In genomic region chr12:74412607-74413230, GRCh38 we compare ENCODE assay signal across 8 cellular contexts.
A peak's percentile ranks its signal among the peaks of the same experiment; 100 is the strongest.
DNase-seq lines count a peak whose midpoint lies in the region; TF ChIP-seq lines count a peak whose summit lies in the region.

No MANE protein-coding gene starts in this region.

- no peak overlapping the region for H2BK5ac ChIP-seq in mesendoderm (ENCODE audit: low read length)

- H3K27ac ChIP-seq in DOHH2 (ENCODE audit: low read depth, low read length) = no peak overlapping the region
- H3K27ac ChIP-seq in mesendoderm (ENCODE audit: low read depth, low read length) = no peak overlapping the region

- no peak overlapping the region for H2BK15ac ChIP-seq in mesendoderm (replicated peaks; ENCODE audit: low read depth)

- no peak overlapping the region for H2BK120ac ChIP-seq in mesendoderm (ENCODE audit: low read depth, low read length)

- H3K23ac ChIP-seq in mesendoderm (ENCODE audit: low read length) = no peak overlapping the region

- H3K4me3 ChIP-seq in DOHH2 (ENCODE audit: low read length) (no peak overlapping the region), mesendoderm (ENCODE audit: low read length) (no peak overlapping the region)

- no peak overlapping the region for H2AK5ac ChIP-seq in mesendoderm (ENCODE audit: low read length)

- H4K5ac ChIP-seq in mesendoderm (ENCODE audit: low read length) = no peak overlapping the region

- 0 out of 2 replicates have a peak, but pooled peaks cover 2% of the 10 kb centered on the region for H3K27me3 ChIP-seq in DOHH2 (ENCODE audit: control insufficient read depth, low read length)
- no peaks in the 10 kb centered on the region for H3K27me3 ChIP-seq in mesendoderm (ENCODE audit: insufficient read depth, low read length, poor library complexity)

- H3K56ac ChIP-seq in mesendoderm (ENCODE audit: low read length) = no peak overlapping the region

- no peak overlapping the region for H3K9ac ChIP-seq in mesendoderm (ENCODE audit: low read length)

- no peak overlapping the region for H3K4ac ChIP-seq in mesendoderm (ENCODE audit: low read depth, low read length)

- H3K9me3 ChIP-seq in DOHH2 (ENCODE audit: control insufficient read depth, insufficient read depth, low read length) = no peaks in the 10 kb centered on the region

- no peaks in the 10 kb centered on the region for H3K9me2 ChIP-seq in DOHH2 (replicated peaks; ENCODE audit: control insufficient read depth, low read length)

- peak; percentile 57 for TF ChIP-seq CTCF in DOHH2 (IDR thresholded peaks at IDR 0.05; ENCODE audit: low read depth, low read length, poor library complexity, severe bottlenecking)
- TF ChIP-seq CTCF in LNCAP (IDR thresholded peaks at IDR 0.05) = peak; percentile 51; the same call in 1 of the 2 replicates

- H4K8ac ChIP-seq in mesendoderm (ENCODE audit: low read depth, low read length) = no peak overlapping the region

- WGBS in mesendoderm (ENCODE audit: extremely low coverage, insufficient coverage, low lambda C conversion rate) = no CpG with 5 or more reads among the region's 2 CpGs

- H4K20me1 ChIP-seq in DOHH2 (ENCODE audit: control insufficient read depth, insufficient read depth, low read depth, low read length) = no peaks in the 10 kb centered on the region

- no peaks in the 10 kb centered on the region for H3F3A ChIP-seq in DOHH2 (ENCODE audit: control insufficient read depth, insufficient read depth)

- H3K18ac ChIP-seq in mesendoderm (ENCODE audit: low read length) = no peak overlapping the region

- H3K4me2 ChIP-seq in DOHH2 (ENCODE audit: low read length) (no peak overlapping the region), mesendoderm (ENCODE audit: low read length) (no peak overlapping the region)

- H3K36me3 ChIP-seq in DOHH2 (ENCODE audit: control insufficient read depth, low read length) (no peaks in the 10 kb centered on the region), mesendoderm (ENCODE audit: control insufficient read depth, insufficient read depth, low read length) (no peaks in the 10 kb centered on the region)

- H3K79me2 ChIP-seq in DOHH2 (ENCODE audit: control insufficient read depth, low read length) (no peaks in the 10 kb centered on the region), mesendoderm (ENCODE audit: control insufficient read depth, insufficient read depth, low read length) (no peaks in the 10 kb centered on the region)

- H3K4me1 ChIP-seq in DOHH2 (ENCODE audit: control insufficient read depth, low read length) (no peaks in the 10 kb centered on the region), mesendoderm (ENCODE audit: control insufficient read depth, low read depth, low read length) (no peaks in the 10 kb centered on the region)

- no peaks in the 10 kb centered on the region for H3K79me1 ChIP-seq in mesendoderm (ENCODE audit: low read length)

- DNase-seq in astrocyte of the hippocampus (ENCODE audit: low read depth, low spot score) (peak; percentile 16), mesendoderm (peak; percentile 19), COLO668 (lab: John Stamatoyannopoulos, UW; ENCODE audit: unreplicated experiment) (no peak), HPDE6-E6E7 (ENCODE audit: extremely low spot score) (no peak), activated gamma-delta T cell treated with Interleukin-2 at 50 U/mL for 16 hours (no peak)
- DNase-seq in stimulated activated CD8-positive, alpha-beta memory T cell treated with anti-CD3 and anti-CD28 coated beads, Interleukin-4, amount 100 ng/mL, for 48 hours = no peak

Comparison
In these comparisons a context has a peak if more than half of its experiments do, and no peak if none do; other contexts are left out.
1. DNase-seq: peak in astrocyte of the hippocampus (single experiment) and mesendoderm (single experiment); none in COLO668 (single experiment), HPDE6-E6E7 (single experiment), activated gamma-delta T cell treated with Interleukin-2 at 50 U/mL for 16 hours (single experiment) and stimulated activated CD8-positive, alpha-beta memory T cell treated with anti-CD3 and anti-CD28 coated beads, Interleukin-4, amount 100 ng/mL, for 48 hours (single experiment).